ENCODE assay signal across 8 cellular contexts in the genomic region with DNA sequence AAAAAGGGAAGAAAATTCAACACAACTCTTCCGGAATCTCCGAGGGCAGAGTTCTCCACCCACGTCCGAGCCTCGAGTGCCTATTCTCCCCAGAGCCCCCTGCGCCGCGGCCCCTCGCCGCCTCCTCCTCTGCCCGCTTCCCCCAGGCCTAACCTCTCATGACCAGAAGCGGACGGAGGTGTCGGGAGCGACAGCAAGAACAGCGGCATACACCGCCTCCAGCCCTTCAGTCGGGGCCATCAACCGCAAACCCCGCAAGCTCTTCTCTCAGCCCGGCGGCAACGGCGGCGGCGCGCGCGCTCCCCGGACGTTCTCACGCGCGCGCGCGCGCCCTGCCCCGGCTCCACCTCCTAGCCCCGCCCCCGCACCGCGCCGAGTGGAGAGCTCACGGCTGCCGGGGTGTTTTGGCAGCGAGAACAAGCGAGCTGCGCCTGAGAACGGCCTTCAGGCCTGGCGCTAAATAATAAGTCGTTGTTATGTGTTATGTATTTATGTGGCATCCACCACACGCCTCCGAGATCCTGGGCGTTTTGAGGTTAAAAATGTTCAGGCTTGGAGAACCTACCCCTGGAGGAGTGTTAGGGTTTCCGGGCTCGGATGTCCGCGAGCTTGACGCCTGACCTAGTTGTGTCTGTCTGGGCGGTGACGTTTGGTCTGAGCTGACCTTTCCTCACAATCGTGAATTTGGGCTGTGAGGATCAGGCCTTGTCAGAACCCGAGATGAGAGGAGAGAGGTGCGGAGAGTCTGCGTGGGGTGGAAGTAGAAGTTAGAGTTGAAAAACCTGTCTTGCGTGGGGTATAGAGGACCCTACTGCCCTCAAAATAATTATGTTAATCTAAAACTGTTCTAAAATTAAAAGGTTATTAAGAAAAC. TPM values are rescaled to one million over a fixed set of nuclear protein-coding genes. Genes with fewer than 3 reads are reported as not detected.
A peak's percentile ranks its signal among the peaks of the same experiment; 100 is the strongest.
DNase-seq lines count a peak whose midpoint lies in the region; ATAC-seq and TF ChIP-seq lines count a peak whose summit lies in the region.

Gene RNFT1 (minus strand): TSS at position 286 of the 874 bp plus-strand sequence. CDS start 77 bp downstream, at position 209.

- peak within 1 kb of the TSS; percentile 81 to 97 (median 93) for H3K27ac ChIP-seq in spleen

- H3K27ac Mint-ChIP-seq in central memory CD8-positive, alpha-beta T cell (ENCODE audit: low read depth) = peak within 1 kb of the TSS; percentile 98

- TF ChIP-seq POLR2A in spleen (IDR thresholded peaks at IDR 0.05) = peak in 1 of 3 donors; percentile 53

- TF ChIP-seq CTCF in spleen (IDR thresholded peaks at IDR 0.05 in 8 of 11, conservative IDR thresholded peaks at IDR 0.05 in 3 of 11) = no peak

- no peaks in the 10 kb centered on the region for H3K9me3 ChIP-seq in spleen

- 2 to 3% (median 2%) methylated on average over 46 to 67 of the region's 67 CpGs for WGBS in spleen, 5 donors

- DNase-seq in 8988T (peak; percentile 72), NCI-H345 (lab: John Stamatoyannopoulos, UW) (peak; percentile 91), iris pigment epithelial cell (ENCODE audit: low read depth) (peak; percentile 89), spleen (peak; percentile 97)
- peak; percentile 77 to 80 for DNase-seq in central memory CD8-positive, alpha-beta T cell (ENCODE audit: low spot score in 2 of 2)

- H3K4me3 Mint-ChIP-seq in central memory CD8-positive, alpha-beta T cell = peak within 1 kb of the TSS; percentile 95

- peaks cover 0 to 24% (median 0%) of the 10 kb centered on the region in 6 donors for H3K36me3 ChIP-seq in spleen

- no peaks in the 10 kb centered on the region for H3K27me3 ChIP-seq in spleen (replicated peaks in 1 of 7)

- ATAC-seq in GM18867 (IDR thresholded peaks at IDR 0.05; ENCODE audit: unreplicated experiment) (peak; percentile 73), HG03108 (IDR thresholded peaks at IDR 0.05; ENCODE audit: unreplicated experiment) (peak; percentile 76)
- ATAC-seq in activated CD4-positive, CD25-positive, alpha-beta regulatory T cell treated with anti-CD3 and anti-CD28 coated beads, Interleukin-2, amount 50 U/mL, for 24 hours = peak; percentile 81 to 83
- peak; percentile 90 for ATAC-seq in central memory CD8-positive, alpha-beta T cell (replicated peaks; ENCODE audit: extremely low read depth, poor library complexity, severe bottlenecking)

- H3K36me3 Mint-ChIP-seq in central memory CD8-positive, alpha-beta T cell (ENCODE audit: insufficient read depth) = peaks cover 15% of the 10 kb centered on the region

- no peaks in the 10 kb centered on the region for H3K27me3 Mint-ChIP-seq in central memory CD8-positive, alpha-beta T cell

- peaks cover 18% of the 10 kb centered on the region for H3K4me1 Mint-ChIP-seq in central memory CD8-positive, alpha-beta T cell

- no peaks in the 10 kb centered on the region for H3K9me3 Mint-ChIP-seq in central memory CD8-positive, alpha-beta T cell

- peaks cover 13 to 36% (median 22%) of the 10 kb centered on the region in 6 donors for H3K4me1 ChIP-seq in spleen

- peak within 1 kb of the TSS; percentile 42 to 77 (median 68) for H3K4me3 ChIP-seq in spleen

- intact Hi-C loops in spleen (cut with DNase I; ENCODE audit: low total_unique reads) = no loop called here

RNA-seq across cellular contexts. Expression of gene RNFT1, which starts in this region (rescaled TPM):
- total RNA-seq in spleen = 10 to 100 TPM; 15.3 to 38.9 (median 21.1) TPM
- polyA plus RNA-seq in spleen = 10 to 100 TPM; 18.1 to 35.5 (median 28.3) TPM

Comparison
In these comparisons a context has a peak if more than half of its experiments do, and no peak if none do; other contexts are left out.
1. Peak in every context shown above with its lines: DNase-seq, ATAC-seq, H3K4me3 ChIP-seq and H3K27ac ChIP-seq.